1 cellular context compared by ENCODE assay signal in the genomic region with DNA sequence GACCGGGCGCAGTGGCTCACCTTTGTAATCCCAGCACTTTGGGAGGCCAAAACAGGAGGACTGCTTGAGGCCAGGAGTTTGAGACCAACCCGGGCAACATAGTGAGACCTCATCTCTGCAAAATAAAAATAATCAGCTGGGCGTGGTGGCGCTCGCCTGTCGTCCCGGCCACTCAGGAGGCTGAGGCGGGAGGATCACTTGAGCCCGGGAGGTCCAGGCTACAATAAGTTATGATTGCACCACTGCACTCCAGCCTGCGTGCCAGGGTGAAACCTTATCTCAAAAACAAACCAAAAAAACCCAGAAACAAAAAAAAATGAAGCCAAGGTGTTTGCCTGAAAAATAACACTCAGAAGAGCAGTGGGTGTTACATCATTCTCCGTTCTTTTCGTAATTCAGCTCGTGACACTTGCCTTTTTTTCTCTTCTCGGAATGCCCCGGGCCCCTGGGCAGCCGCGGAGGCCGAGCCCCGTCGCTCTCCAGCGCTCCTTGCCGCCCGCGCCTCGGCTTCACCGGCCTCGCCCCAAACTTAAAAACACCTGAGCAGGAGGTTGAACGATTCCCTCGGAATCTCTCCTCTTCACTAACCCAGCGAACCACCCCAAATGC.
TF ChIP-seq lines count a peak whose summit lies in the region.

No MANE protein-coding gene starts in this region.

TF ChIP-seq in H1, 55 proteins besides CTCF, POLR2A, EP300 and RAD21:
- TF ChIP-seq RBBP5 (IDR thresholded peaks at IDR 0.05; ENCODE audit: borderline replicate concordance, low read depth, low read length) (no peak), SIN3A (conservative IDR thresholded peaks at IDR 0.05 in 1 of 2, IDR thresholded peaks at IDR 0.05 in 1 of 2; ENCODE audit: low read depth in 1 of 2, low read length in 2 of 2) (no peak), CREB1 (IDR thresholded peaks at IDR 0.05) (no peak), PHF8 (conservative IDR thresholded peaks at IDR 0.05; ENCODE audit: low read depth, low read length) (no peak), KDM4A (IDR thresholded peaks at IDR 0.05; ENCODE audit: low read depth, low read length, severe bottlenecking) (no peak), JUND (IDR thresholded peaks at IDR 0.05; ENCODE audit: low read length) (no peak), BRCA1 (IDR thresholded peaks at IDR 0.05; ENCODE audit: low read depth, low read length) (no peak), CEBPB (IDR thresholded peaks at IDR 0.05; ENCODE audit: low read depth, low read length) (0 out of 2 replicates have a peak, but pooled peaks have one; percentile 15), TEAD4 (IDR thresholded peaks at IDR 0.05; ENCODE audit: low read depth, low read length) (0 out of 2 replicates have a peak, but pooled peaks have one; percentile 7), HDAC2 (IDR thresholded peaks at IDR 0.05; ENCODE audit: borderline replicate concordance in 1 of 2, low read depth in 2 of 2, low read length in 2 of 2) (no peak), KDM5A (IDR thresholded peaks at IDR 0.05; ENCODE audit: low read length) (no peak), SRF (IDR thresholded peaks at IDR 0.05; ENCODE audit: low read depth, low read length) (no peak), MAFK (IDR thresholded peaks at IDR 0.05; ENCODE audit: low read depth, low read length) (no peak), ATF2 (IDR thresholded peaks at IDR 0.05; ENCODE audit: low read length) (no peak)
- TF ChIP-seq, protein P1, sequence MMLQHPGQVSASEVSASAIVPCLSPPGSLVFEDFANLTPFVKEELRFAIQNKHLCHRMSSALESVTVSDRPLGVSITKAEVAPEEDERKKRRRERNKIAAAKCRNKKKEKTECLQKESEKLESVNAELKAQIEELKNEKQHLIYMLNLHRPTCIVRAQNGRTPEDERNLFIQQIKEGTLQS (IDR thresholded peaks at IDR 0.05; ENCODE audit: insufficient read depth, low read depth, low read length): 0 out of 2 replicates have a peak, but pooled peaks have one; percentile 8
- TF ChIP-seq, protein P2, sequence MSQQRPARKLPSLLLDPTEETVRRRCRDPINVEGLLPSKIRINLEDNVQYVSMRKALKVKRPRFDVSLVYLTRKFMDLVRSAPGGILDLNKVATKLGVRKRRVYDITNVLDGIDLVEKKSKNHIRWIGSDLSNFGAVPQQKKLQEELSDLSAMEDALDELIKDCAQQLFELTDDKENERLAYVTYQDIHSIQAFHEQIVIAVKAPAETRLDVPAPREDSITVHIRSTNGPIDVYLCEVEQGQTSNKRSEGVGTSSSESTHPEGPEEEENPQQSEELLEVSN (IDR thresholded peaks at IDR 0.05): peak; percentile 24; the same call in 1 of the 2 replicates
